24 cellular contexts compared by ENCODE assay signal in the genomic region with DNA sequence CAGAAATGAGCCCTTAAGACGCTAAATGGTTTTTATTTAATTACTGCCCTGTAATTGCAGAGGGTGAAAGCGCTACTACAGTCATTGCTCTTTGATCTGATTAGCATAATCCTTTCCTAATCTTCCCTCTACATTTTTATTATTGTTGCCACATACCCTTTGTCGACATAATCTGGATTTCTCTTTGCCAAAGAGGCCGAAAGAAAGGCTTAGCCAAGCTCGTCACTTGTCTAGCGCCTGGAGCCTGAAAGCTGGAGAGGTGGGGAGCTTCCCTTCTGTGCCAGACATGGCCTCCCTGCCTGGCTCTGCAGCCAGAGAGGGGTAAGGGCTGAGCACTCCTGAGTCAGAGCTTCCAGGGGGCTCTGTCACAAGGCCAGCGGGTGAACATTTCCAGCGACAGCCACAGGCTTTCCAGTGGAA.
DNase-seq lines count a peak whose midpoint lies in the region; ATAC-seq and TF ChIP-seq lines count a peak whose summit lies in the region.
"Had no signal": no experiment of that assay in that cellular context is flagged by ENCODE, and none has a peak within 500 bp of the region (broad histone marks: within the 10 kb centered on the region; RNA-seq: fewer than 3 reads in every experiment).

No MANE protein-coding gene starts in this region.

- no peak overlapping the region for H3K27ac ChIP-seq in BLaER1 treated with 17β-estradiol and CSF1 and Interleukin-3, amounts not matched to agents 10 nM and 100 nM
- H3K27ac ChIP-seq in mesenchymal stem cell (ENCODE audit: low read length, poor library complexity, severe bottlenecking) (no peak overlapping the region), uterus (no peak overlapping the region)
- H3K27ac ChIP-seq: body of pancreas, GM23248, parathyroid adenoma, right lobe of liver, SK-N-MC, upper lobe of left lung had no signal

- CTCF ChIA-PET in activated CD8-positive, alpha-beta T cell treated with anti-CD3 and anti-CD28 coated beads for 36 hours (lab: Charles Lee) = interaction anchor here (1.0 to 1.1 kb wide), 2 partner anchors 28 to 51 kb away, joined by 3 read pairs; no protein-coding TSS in a partner anchor

- H4K8ac ChIP-seq in mesenchymal stem cell (ENCODE audit: low read length) = no peak overlapping the region

- H3K4me1 ChIP-seq in BLaER1 treated with 17β-estradiol and CSF1 and Interleukin-3, amounts not matched to agents 10 nM and 100 nM = peaks cover 34 to 99% (median 75%) of the 10 kb centered on the region in 10 experiments
- H3K4me1 ChIP-seq in mesenchymal stem cell (ENCODE audit: control insufficient read depth, insufficient read depth, low read depth, low read length) (peaks cover 40% of the 10 kb centered on the region), uterus (peaks cover 4 to 10% of the 10 kb centered on the region in 2 donors)
- H3K4me1 ChIP-seq: body of pancreas had no signal

- no peak overlapping the region for H3K4ac ChIP-seq in mesenchymal stem cell (ENCODE audit: low read depth in 1 of 2, low read length in 2 of 2)

- no peak overlapping the region for H3K27ac Mint-ChIP-seq in activated CD8-positive, alpha-beta T cell treated with anti-CD3 and anti-CD28 coated beads for 36 hours
- H3K27ac Mint-ChIP-seq: activated CD4-positive, alpha-beta T cell treated with anti-CD3 and anti-CD28 coated beads for 36 hours; activated naive CD8-positive, alpha-beta T cell treated with anti-CD3 and anti-CD28 coated beads, Interleukin-2, amount 50 U/mL, for 24 hours; nephron progenitor cell had no signal

- no peaks in the 10 kb centered on the region for H3K9me3 ChIP-seq in BLaER1 treated with 17β-estradiol and CSF1 and Interleukin-3, amounts not matched to agents 10 nM and 100 nM (replicated peaks in 1 of 11)
- H3K9me3 ChIP-seq in mesenchymal stem cell (ENCODE audit: control insufficient read depth, low read length) (no peaks in the 10 kb centered on the region), uterus (no peaks in the 10 kb centered on the region)
- H3K9me3 ChIP-seq: body of pancreas, right lobe of liver, upper lobe of left lung had no signal

- no peak overlapping the region for H3K18ac ChIP-seq in mesenchymal stem cell (ENCODE audit: low read depth in 1 of 2, low read length in 2 of 2)

- H3K9me3 Mint-ChIP-seq in activated CD8-positive, alpha-beta T cell treated with anti-CD3 and anti-CD28 coated beads for 36 hours = no peaks in the 10 kb centered on the region
- H3K9me3 Mint-ChIP-seq: activated naive CD8-positive, alpha-beta T cell treated with anti-CD3 and anti-CD28 coated beads, Interleukin-2, amount 50 U/mL, for 24 hours; nephron progenitor cell had no signal

- H3K27me3 Mint-ChIP-seq in activated CD8-positive, alpha-beta T cell treated with anti-CD3 and anti-CD28 coated beads for 36 hours = no peaks in the 10 kb centered on the region
- H3K27me3 Mint-ChIP-seq: activated CD4-positive, alpha-beta T cell treated with anti-CD3 and anti-CD28 coated beads for 36 hours; activated naive CD8-positive, alpha-beta T cell treated with anti-CD3 and anti-CD28 coated beads, Interleukin-2, amount 50 U/mL, for 24 hours had no signal

- no peak overlapping the region for H4K91ac ChIP-seq in mesenchymal stem cell (ENCODE audit: low read length)

- H3K36me3 Mint-ChIP-seq in activated CD8-positive, alpha-beta T cell treated with anti-CD3 and anti-CD28 coated beads for 36 hours (ENCODE audit: low read depth) = no peaks in the 10 kb centered on the region

- no peak overlapping the region for H2BK15ac ChIP-seq in mesenchymal stem cell (ENCODE audit: low read depth, poor library complexity, severe bottlenecking)

- WGBS in mesenchymal stem cell = 92% methylated on average over 8 of the region's 8 CpGs

- peak overlapping the region; percentile 15 for H2AK5ac ChIP-seq in mesenchymal stem cell (ENCODE audit: low read length, severe bottlenecking)

- no peak overlapping the region for H3K14ac ChIP-seq in mesenchymal stem cell (ENCODE audit: low read length in 2 of 2)

- no peaks in the 10 kb centered on the region for H3K79me1 ChIP-seq in mesenchymal stem cell (replicated peaks; ENCODE audit: low read length, poor library complexity, severe bottlenecking)

- no peak overlapping the region for H2BK120ac ChIP-seq in mesenchymal stem cell (ENCODE audit: low read depth, low read length)

- H3K36me3 ChIP-seq in BLaER1 treated with 17β-estradiol and CSF1 and Interleukin-3, amounts not matched to agents 10 nM and 100 nM = no peaks in the 10 kb centered on the region
- peaks cover 0 to 2% of the 10 kb centered on the region in 2 experiments for H3K36me3 ChIP-seq in mesenchymal stem cell (ENCODE audit: control insufficient read depth in 1 of 2, insufficient read depth in 2 of 2, low read depth in 1 of 2, low read length in 2 of 2)
- H3K36me3 ChIP-seq in uterus = no peaks in the 10 kb centered on the region
- H3K36me3 ChIP-seq: right lobe of liver, upper lobe of left lung had no signal

- H3K9ac ChIP-seq in BLaER1 treated with 17β-estradiol and CSF1 and Interleukin-3, amounts not matched to agents 10 nM and 100 nM = no peak overlapping the region
- no peak overlapping the region for H3K9ac ChIP-seq in mesenchymal stem cell (ENCODE audit: low read length)
- H3K9ac ChIP-seq: GM23248, parathyroid adenoma had no signal

- peaks cover 4 to 45% (median 9%) of the 10 kb centered on the region in 11 experiments; a peak in 14 of 22 replicates for H4K20me1 ChIP-seq in BLaER1 treated with 17β-estradiol and CSF1 and Interleukin-3, amounts not matched to agents 10 nM and 100 nM

- no peak overlapping the region for H2AFZ ChIP-seq in mesenchymal stem cell (ENCODE audit: low read depth, low read length)
- H2AFZ ChIP-seq: GM23248, parathyroid adenoma had no signal

- intact Hi-C loops in activated CD8-positive, alpha-beta T cell treated with anti-CD3 and anti-CD28 coated beads for 36 hours (cut with micrococcal nuclease) = no loop called here
- intact Hi-C loops in uterus (cut with DNase I; ENCODE audit: low total_unique reads) = no loop called here

- peak overlapping the region in 7 of 11 experiments; percentile 13 to 42 (median 21); a peak in 5 of 22 replicates for H3K4me2 ChIP-seq in BLaER1 treated with 17β-estradiol and CSF1 and Interleukin-3, amounts not matched to agents 10 nM and 100 nM
- no peak overlapping the region for H3K4me2 ChIP-seq in mesenchymal stem cell (ENCODE audit: low read length, poor library complexity, severe bottlenecking)

- POLR2A ChIA-PET in activated CD8-positive, alpha-beta T cell treated with anti-CD3 and anti-CD28 coated beads for 36 hours (lab: Charles Lee) = interaction anchor here (0.8 kb wide), 2 partner anchors 9 to 197 kb away, joined by 3 read pairs; no protein-coding TSS in a partner anchor

- no peak for ATAC-seq in activated CD8-positive, alpha-beta T cell treated with anti-CD3 and anti-CD28 coated beads for 36 hours
- ATAC-seq: activated CD4-positive, alpha-beta T cell treated with anti-CD3 and anti-CD28 coated beads for 36 hours; activated naive CD8-positive, alpha-beta T cell treated with anti-CD3 and anti-CD28 coated beads, Interleukin-2, amount 50 U/mL, for 24 hours; body of pancreas; right lobe of liver had no signal

- H3K4me3 Mint-ChIP-seq in activated CD8-positive, alpha-beta T cell treated with anti-CD3 and anti-CD28 coated beads for 36 hours = no peak overlapping the region
- H3K4me3 Mint-ChIP-seq: activated CD4-positive, alpha-beta T cell treated with anti-CD3 and anti-CD28 coated beads for 36 hours; activated naive CD8-positive, alpha-beta T cell treated with anti-CD3 and anti-CD28 coated beads, Interleukin-2, amount 50 U/mL, for 24 hours; nephron progenitor cell had no signal

- peaks cover 28% of the 10 kb centered on the region for H3K4me1 Mint-ChIP-seq in activated CD8-positive, alpha-beta T cell treated with anti-CD3 and anti-CD28 coated beads for 36 hours (ENCODE audit: low read depth)

- H3K23ac ChIP-seq in mesenchymal stem cell (ENCODE audit: low read length in 2 of 2) = no peak overlapping the region

- TF ChIP-seq CTCF in activated CD8-positive, alpha-beta T cell treated with anti-CD3 and anti-CD28 coated beads for 36 hours (IDR thresholded peaks at IDR 0.05) = no peak
- TF ChIP-seq CTCF in uterus (IDR thresholded peaks at IDR 0.05) = no peak

- H2BK5ac ChIP-seq in mesenchymal stem cell (ENCODE audit: low read depth, low read length, poor library complexity, severe bottlenecking) = no peak overlapping the region

- no peak for TF ChIP-seq POLR2A in uterus (IDR thresholded peaks at IDR 0.05)

- H3K4me3 ChIP-seq in BLaER1 treated with 17β-estradiol and CSF1 and Interleukin-3, amounts not matched to agents 10 nM and 100 nM = no peak overlapping the region
- H3K4me3 ChIP-seq in mesenchymal stem cell (ENCODE audit: insufficient read depth in 1 of 2, low read depth in 1 of 2, low read length in 2 of 2) = no peak overlapping the region
- H3K4me3 ChIP-seq in uterus = no peak overlapping the region
- H3K4me3 ChIP-seq: body of pancreas, GM23248, right lobe of liver, SK-N-MC, upper lobe of left lung had no signal

- no peak overlapping the region for H2BK12ac ChIP-seq in mesenchymal stem cell (ENCODE audit: low read length in 2 of 2)

- H3K27me3 ChIP-seq in BLaER1 treated with 17β-estradiol and CSF1 and Interleukin-3, amounts not matched to agents 10 nM and 100 nM = peaks cover 0 to 12% (median 0%) of the 10 kb centered on the region in 11 experiments; a peak in 5 of 22 replicates
- H3K27me3 ChIP-seq in mesenchymal stem cell (ENCODE audit: control insufficient read depth in 1 of 2, insufficient read depth in 1 of 2, low read length in 2 of 2) = no peaks in the 10 kb centered on the region
- no peaks in the 10 kb centered on the region for H3K27me3 ChIP-seq in uterus
- H3K27me3 ChIP-seq: body of pancreas, right lobe of liver, upper lobe of left lung had no signal

- DNase-seq in NCI-H524 (lab: John Stamatoyannopoulos, UW) (peak; percentile 73 to 75), astrocyte of the hippocampus (ENCODE audit: low read depth, low spot score) (peak; percentile 75), mesenchymal stem cell (no peak), EL (no peak), OCI-M1 (lab: John Stamatoyannopoulos, UW) (no peak), uterus (no peak)
- no peak for DNase-seq in activated CD8-positive, alpha-beta T cell treated with anti-CD3 and anti-CD28 coated beads for 36 hours
- DNase-seq: activated CD4-positive, alpha-beta T cell treated with anti-CD3 and anti-CD28 coated beads for 36 hours; activated effector memory CD4-positive, alpha-beta T cell treated with Interleukin-2 at 50 U/mL for 16 hours; activated naive CD8-positive, alpha-beta T cell treated with anti-CD3 and anti-CD28 coated beads, Interleukin-2, amount 50 U/mL, for 24 hours; activated T-cell treated with anti-CD3 and anti-CD28 coated beads for 4 hours; body of pancreas; GM23248; NCI-H1417 treated with DMSO at 0.1 percent for 48 hours; NCI-H510A; nephron progenitor cell; RPMI8226; stimulated activated CD4-positive, alpha-beta T cell treated with anti-CD3 and anti-CD28 coated beads, Interleukin-12 subunit alpha, Interleukin-12 subunit beta, amount 100 ng/mL, for 4 hours; stimulated activated CD4-positive, alpha-beta T cell treated with anti-CD3 and anti-CD28 coated beads, Interleukin-4, amount 100 ng/mL, for 1 hour; upper lobe of left lung had no signal

Comparison
In these comparisons a context has a peak if more than half of its experiments do, and no peak if none do; other contexts are left out.
1. DNase-seq: peak in NCI-H524 (2 of 2) and astrocyte of the hippocampus (single experiment); none in mesenchymal stem cell (single experiment), EL (single experiment), OCI-M1 (single experiment), activated CD8-positive, alpha-beta T cell treated with anti-CD3 and anti-CD28 coated beads for 36 hours (single experiment) and uterus (0 of 2).